Comparison of ENCODE assay signal across 26 cellular contexts in the genomic region with DNA sequence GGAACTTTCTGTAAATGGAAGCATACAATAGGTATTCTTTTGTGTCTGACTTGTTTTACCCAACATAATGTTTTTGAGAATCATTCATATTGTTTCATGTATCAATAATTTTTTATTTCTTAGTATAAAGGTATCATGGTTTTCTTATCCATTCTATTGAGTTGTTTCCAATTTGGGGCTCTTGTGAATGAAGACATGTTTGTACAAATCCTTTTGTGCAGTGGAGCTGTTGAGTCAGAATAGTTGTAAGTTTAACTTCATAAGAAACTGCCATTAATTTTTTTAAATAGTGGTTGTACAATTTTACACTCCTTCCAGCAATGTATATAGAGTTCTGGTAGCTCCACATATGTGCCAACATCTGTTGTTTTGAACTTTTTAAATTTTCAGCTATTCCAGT. TPM values are rescaled to one million over a fixed set of nuclear protein-coding genes. Genes with fewer than 3 reads are reported as not detected.
"Had no signal": no experiment of that assay in that cellular context is flagged by ENCODE, and none has a peak within 500 bp of the region (broad histone marks: within the 10 kb centered on the region; RNA-seq: fewer than 3 reads in every experiment).

No MANE protein-coding gene starts in this region.

- FAIRE-seq: colon, endothelial cell of umbilical vein had no signal

- H3K4me2 ChIP-seq: neural progenitor cell, smooth muscle cell had no signal

- H3K9me3 ChIP-seq: gastrocnemius medialis, prostate gland, suprapubic skin, upper lobe of right lung had no signal

- H3K4me1 ChIP-seq: gastrocnemius medialis, left lung, neural progenitor cell, parathyroid adenoma, right atrium auricular region, upper lobe of right lung, uterus had no signal

- DNase-seq: effector memory CD4-positive, alpha-beta T cell; gastrocnemius medialis; head of caudate nucleus; left cardiac atrium; left lung; mesendoderm; midbrain; naive thymus-derived CD4-positive, alpha-beta T cell; stimulated activated CD4-positive, alpha-beta T cell treated with anti-CD3 and anti-CD28 coated beads, Interleukin-12 subunit alpha, Interleukin-12 subunit beta, amount 100 ng/mL, for 4 hours; stimulated activated CD4-positive, alpha-beta T cell treated with anti-CD3 and anti-CD28 coated beads, Interleukin-1b, Interleukin-23, amount 100 ng/mL, for 48 hours; stimulated activated CD4-positive, alpha-beta T cell treated with anti-CD3 and anti-CD28 coated beads, Interleukin-4, amount 100 ng/mL, for 1 hour; stimulated activated CD8-positive, alpha-beta memory T cell treated with anti-CD3 and anti-CD28 coated beads, Interleukin-4, amount 100 ng/mL, for 48 hours; stimulated activated naive CD4-positive, alpha-beta T cell; stimulated activated naive CD8-positive, alpha-beta T cell treated with anti-CD3 and anti-CD28 coated beads, Interleukin-15, amount 100 ng/mL, for 72 hours; transverse colon; upper lobe of right lung; uterus had no signal

- H3K27ac ChIP-seq: gastrocnemius medialis, left lung, neural progenitor cell, parathyroid adenoma, prostate gland, right atrium auricular region, suprapubic skin, transverse colon, upper lobe of right lung, uterus had no signal

- H3K4me3 ChIP-seq: gastrocnemius medialis, left lung, neural progenitor cell, prostate gland, right atrium auricular region, smooth muscle cell, suprapubic skin, transverse colon, upper lobe of right lung, uterus had no signal

- H3K27me3 ChIP-seq: gastrocnemius medialis, left lung, neural progenitor cell, right atrium auricular region, suprapubic skin, transverse colon, upper lobe of right lung, uterus had no signal

- ATAC-seq: gastrocnemius medialis; left cardiac atrium; left lung; naive thymus-derived CD4-positive, alpha-beta T cell; sciatic nerve; stimulated activated naive CD8-positive, alpha-beta T cell treated with anti-CD3 and anti-CD28 coated beads, Interleukin-15, amount 100 ng/mL, for 72 hours; upper lobe of right lung had no signal

- H3K36me3 ChIP-seq: gastrocnemius medialis, left lung, neural progenitor cell, prostate gland, right atrium auricular region, suprapubic skin, transverse colon, upper lobe of right lung, uterus had no signal

RNA-seq across cellular contexts. Expression of gene THSD4, which starts 59.2 kb away (rescaled TPM):
- total RNA-seq: naive thymus-derived CD4-positive, alpha-beta T cell had no signal
- polyA plus RNA-seq: naive thymus-derived CD4-positive, alpha-beta T cell had no signal
